ENCODE assay signal across 27 cellular contexts in the genomic region with DNA sequence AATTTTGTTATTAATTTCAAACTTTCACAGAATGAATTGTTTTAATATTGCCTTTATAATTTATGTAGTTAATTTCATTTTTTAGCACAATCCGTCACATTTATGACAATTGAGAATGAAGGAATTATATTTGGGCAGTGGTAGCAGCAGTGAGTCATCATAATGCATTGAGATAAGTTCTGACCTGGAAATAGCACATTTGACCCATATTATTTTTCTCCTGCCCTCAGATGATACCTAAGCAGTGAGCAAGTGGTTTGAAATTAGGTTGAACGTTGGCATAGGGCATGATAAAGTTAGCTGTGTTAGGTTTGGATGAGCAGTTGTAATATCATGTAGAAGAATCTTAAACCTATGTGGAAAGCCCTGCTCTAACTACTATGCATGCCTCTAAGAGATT.
A peak's percentile ranks its signal among the peaks of the same experiment; 100 is the strongest.
DNase-seq lines count a peak whose midpoint lies in the region; ATAC-seq, FAIRE-seq and TF ChIP-seq lines count a peak whose summit lies in the region.
"Had no signal": no experiment of that assay in that cellular context is flagged by ENCODE, and none has a peak within 500 bp of the region (broad histone marks: within the 10 kb centered on the region; RNA-seq: fewer than 3 reads in every experiment).

No MANE protein-coding gene starts in this region.

- no TSS peak for BruUV-seq in endothelial cell of umbilical vein (replicated peaks; lab: Mats Ljungman, UMichigan)

- no peak for TF ChIP-seq EP300 in SK-N-SH (IDR thresholded peaks at IDR 0.05; ENCODE audit: borderline replicate concordance in 1 of 2, low read depth in 1 of 2, low read length in 1 of 2)
- TF ChIP-seq EP300 in neural cell (conservative IDR thresholded peaks at IDR 0.05; ENCODE audit: poor library complexity, severe bottlenecking): no peak

- H4K20me1 ChIP-seq in SK-N-SH (ENCODE audit: insufficient read depth) (no peaks in the 10 kb centered on the region), endothelial cell of umbilical vein (replicated peaks; ENCODE audit: control insufficient read depth, extremely low read depth, insufficient read depth, low read length) (no peaks in the 10 kb centered on the region), neural cell (ENCODE audit: insufficient read depth) (no peaks in the 10 kb centered on the region), GM23248 (ENCODE audit: insufficient read depth) (no peaks in the 10 kb centered on the region)
- H4K20me1 ChIP-seq: BLaER1 treated with 17β-estradiol and CSF1 and Interleukin-3, amounts not matched to agents 10 nM and 100 nM had no signal

- H3K4me3 ChIP-seq in SK-N-SH (ENCODE audit: low read depth in 2 of 2, low read length in 1 of 2) (no peak overlapping the region), endothelial cell of umbilical vein (replicated peaks in 1 of 3; ENCODE audit: insufficient read depth in 1 of 3, low read depth in 1 of 3, low read length in 3 of 3) (no peak overlapping the region), neural cell (ENCODE audit: low read length) (no peak overlapping the region), GM23248 (no peak overlapping the region)
- H3K4me3 ChIP-seq: A549; BLaER1 treated with 17β-estradiol and CSF1 and Interleukin-3, amounts not matched to agents 10 nM and 100 nM; HAP-1 had no signal

- intact Hi-C loops in endothelial cell of umbilical vein (cut with micrococcal nuclease): no loop called here

- H3K27me3 ChIP-seq in SK-N-SH (ENCODE audit: insufficient read depth) (no peaks in the 10 kb centered on the region), endothelial cell of umbilical vein (ENCODE audit: control insufficient read depth in 2 of 2, insufficient read depth in 2 of 2, low read length in 2 of 2) (no peaks in the 10 kb centered on the region), neural cell (ENCODE audit: insufficient read depth, low read depth, low read length) (no peaks in the 10 kb centered on the region), GM23248 (replicated peaks; ENCODE audit: insufficient read depth) (no peaks in the 10 kb centered on the region)
- H3K27me3 ChIP-seq: BE2C; BLaER1 treated with 17β-estradiol and CSF1 and Interleukin-3, amounts not matched to agents 10 nM and 100 nM had no signal

- H3K27ac ChIP-seq in SK-N-SH (ENCODE audit: low read depth in 2 of 2, low read length in 1 of 2) (no peak overlapping the region), endothelial cell of umbilical vein (ENCODE audit: insufficient read depth, low read depth, low read length) (peak overlapping the region; percentile 30), neural cell (ENCODE audit: low read length) (peak overlapping the region; percentile 11), GM23248 (no peak overlapping the region)
- H3K27ac ChIP-seq: 22Rv1; A549; BLaER1 treated with 17β-estradiol and CSF1 and Interleukin-3, amounts not matched to agents 10 nM and 100 nM had no signal

- H3F3A ChIP-seq in SK-N-SH (replicated peaks; ENCODE audit: insufficient read depth) (no peaks in the 10 kb centered on the region), neural cell (ENCODE audit: insufficient read depth, low read length, poor library complexity, severe bottlenecking) (no peaks in the 10 kb centered on the region), GM23248 (ENCODE audit: insufficient read depth) (no peaks in the 10 kb centered on the region)

- no peaks in the 10 kb centered on the region for H3K9me1 ChIP-seq in endothelial cell of umbilical vein (replicated peaks; ENCODE audit: control insufficient read depth, extremely low read depth, insufficient read depth, low read length)

- H3K36me3 ChIP-seq in SK-N-SH (replicated peaks in 1 of 2; ENCODE audit: control insufficient read depth in 1 of 2, insufficient read depth in 2 of 2, low read length in 1 of 2) (no peaks in the 10 kb centered on the region), endothelial cell of umbilical vein (ENCODE audit: control insufficient read depth in 2 of 2, extremely low read depth in 1 of 2, insufficient read depth in 2 of 2, low read length in 2 of 2) (no peaks in the 10 kb centered on the region), neural cell (ENCODE audit: insufficient read depth, low read length) (no peaks in the 10 kb centered on the region), GM23248 (ENCODE audit: low read depth) (no peaks in the 10 kb centered on the region)
- H3K36me3 ChIP-seq: BE2C; BLaER1 treated with 17β-estradiol and CSF1 and Interleukin-3, amounts not matched to agents 10 nM and 100 nM; HAP-1 had no signal

- TF ChIP-seq POLR2A in endothelial cell of umbilical vein (IDR thresholded peaks at IDR 0.05; ENCODE audit: low read depth, low read length): peak; percentile 38

- H3K4me1 ChIP-seq in SK-N-SH (ENCODE audit: control insufficient read depth in 1 of 2, insufficient read depth in 2 of 2, low read depth in 1 of 2, low read length in 1 of 2) (0 out of 4 replicates have a peak, but pooled peaks cover 0 to 4% of the 10 kb centered on the region in 2 experiments), endothelial cell of umbilical vein (ENCODE audit: control insufficient read depth, extremely low read depth, insufficient read depth, low read length) (peaks cover 22% of the 10 kb centered on the region), GM23248 (ENCODE audit: insufficient read depth) (no peaks in the 10 kb centered on the region)
- H3K4me1 ChIP-seq: A549; BE2C; BLaER1 treated with 17β-estradiol and CSF1 and Interleukin-3, amounts not matched to agents 10 nM and 100 nM; HAP-1 had no signal

- 49% methylated on average over 2 of the region's 2 CpGs for whole genome bisulfite sequencing in SK-N-SH (ENCODE audit: low lambda C conversion rate)
- 26 to 32% methylated on average over 2 of the region's 2 CpGs for WGBS in GM23248 (ENCODE audit: low coverage in 1 of 2, low lambda C conversion rate in 2 of 2, missing lambda C conversion rate in 2 of 2), 2 experiments

- no peaks in the 10 kb centered on the region for H3K79me2 ChIP-seq in SK-N-SH (ENCODE audit: insufficient read depth)
- H3K79me2 ChIP-seq in endothelial cell of umbilical vein (ENCODE audit: control insufficient read depth, insufficient read depth, low read length): no peaks in the 10 kb centered on the region
- no peaks in the 10 kb centered on the region for H3K79me2 ChIP-seq in neural cell (replicated peaks; ENCODE audit: insufficient read depth, low read length)
- H3K79me2 ChIP-seq in GM23248 (ENCODE audit: insufficient read depth): no peaks in the 10 kb centered on the region

- ATAC-seq in SK-N-SH treated with all-trans-retinoic acid at 6 μM for 48 hours: no peak
- ATAC-seq: A549 had no signal

- TF ChIP-seq RAD21 in SK-N-SH (IDR thresholded peaks at IDR 0.05; ENCODE audit: low read length): no peak
- no peak for TF ChIP-seq RAD21 in neural cell (conservative IDR thresholded peaks at IDR 0.05)

- peak; percentile 96 for FAIRE-seq in endothelial cell of umbilical vein (lab: Jason Lieb, UNC)
- FAIRE-seq: A549, D721Med, GM12891, GM18507, H54 had no signal

- DNase-seq in SK-N-SH (no peak), NCI-H226 (peak; percentile 76), endothelial cell of umbilical vein (ENCODE audit: low read depth, low spot score) (peak; percentile 82), GM23248 (no peak), mesenteric fat pad (ENCODE audit: low spot score) (no peak), DMS153 (lab: John Stamatoyannopoulos, UW) (no peak)
- DNase-seq: ACHN; AML-193; BE2C; CD4-positive, alpha-beta T cell; CD8-positive, alpha-beta memory T cell; DMS 273 treated with DMSO at 0.1 percent for 48 hours; DMS53; DMS79 treated with DMSO at 0.1 percent for 48 hours; GF-D8; GOT3; HFFc6 had no signal

- TF ChIP-seq CTCF in SK-N-SH (IDR thresholded peaks at IDR 0.05) (no peak), endothelial cell of umbilical vein (IDR thresholded peaks at IDR 0.05; ENCODE audit: extremely low read depth in 1 of 2, insufficient read depth in 1 of 2, low read depth in 1 of 2, low read length in 2 of 2) (no peak), neural cell (IDR thresholded peaks at IDR 0.05; ENCODE audit: poor library complexity, severe bottlenecking) (no peak)

- CTCF ChIA-PET in SK-N-SH (lab: Yijun Ruan, JAX): no interaction called here
- CTCF ChIA-PET in endothelial cell of umbilical vein (lab: Charles Lee): no interaction called here

- H3K9me3 ChIP-seq in SK-N-SH: no peaks in the 10 kb centered on the region
- no peaks in the 10 kb centered on the region for H3K9me3 ChIP-seq in endothelial cell of umbilical vein (replicated peaks; ENCODE audit: control insufficient read depth, insufficient read depth, low read length)
- no peaks in the 10 kb centered on the region for H3K9me3 ChIP-seq in neural cell (ENCODE audit: low read length)
- no peaks in the 10 kb centered on the region for H3K9me3 ChIP-seq in GM23248 (ENCODE audit: low read depth)
- H3K9me3 ChIP-seq: A549; BE2C; BLaER1 treated with 17β-estradiol and CSF1 and Interleukin-3, amounts not matched to agents 10 nM and 100 nM; HAP-1 had no signal

- H2AFZ ChIP-seq in SK-N-SH (ENCODE audit: low read depth): no peak overlapping the region
- no peak overlapping the region for H2AFZ ChIP-seq in endothelial cell of umbilical vein (ENCODE audit: low read depth, low read length)
- H2AFZ ChIP-seq in neural cell (ENCODE audit: low read depth, low read length): no peak overlapping the region
- no peak overlapping the region for H2AFZ ChIP-seq in GM23248

- POLR2A ChIA-PET in SK-N-SH (lab: Yijun Ruan, JAX): no interaction called here
- POLR2A ChIA-PET in endothelial cell of umbilical vein (lab: Charles Lee): interaction anchor here (0.6 kb wide), 1 partner anchor 964 kb away, joined by 3 read pairs; no protein-coding TSS in a partner anchor

- dilution Hi-C loops in endothelial cell of umbilical vein (cut with MboI; ENCODE audit: extremely low pct_ligation_motif_present, low sequenced_read_pairs): no loop called here

- no peaks in the 10 kb centered on the region for H3K9me2 ChIP-seq in SK-N-SH
- H3K9me2 ChIP-seq in neural cell (ENCODE audit: insufficient read depth, low read length): no peaks in the 10 kb centered on the region
- H3K9me2 ChIP-seq in GM23248 (ENCODE audit: insufficient read depth): no peaks in the 10 kb centered on the region

- in situ Hi-C loops in GM23248 (cut with MboI): loop anchor here (10.0 to 25.0 kb wide), 3 partner anchors 995 to 1647 kb away; no protein-coding TSS in a partner anchor

- H3K4me2 ChIP-seq in SK-N-SH (no peak overlapping the region), endothelial cell of umbilical vein (ENCODE audit: insufficient read depth, low read length) (peak overlapping the region; percentile 58), neural cell (ENCODE audit: low read length) (no peak overlapping the region), GM23248 (ENCODE audit: unreplicated experiment) (no peak overlapping the region)
- H3K4me2 ChIP-seq: A549; BLaER1 treated with 17β-estradiol and CSF1 and Interleukin-3, amounts not matched to agents 10 nM and 100 nM had no signal

- no peak overlapping the region for H3K9ac ChIP-seq in SK-N-SH
- peak overlapping the region; percentile 45 for H3K9ac ChIP-seq in endothelial cell of umbilical vein (replicated peaks; ENCODE audit: extremely low read depth, insufficient read depth, low read length)
- H3K9ac ChIP-seq in neural cell (ENCODE audit: low read length): no peak overlapping the region
- H3K9ac ChIP-seq in GM23248: no peak overlapping the region
- H3K9ac ChIP-seq: BLaER1 treated with 17β-estradiol and CSF1 and Interleukin-3, amounts not matched to agents 10 nM and 100 nM had no signal

Comparison
In these comparisons a context has a peak if more than half of its experiments do, and no peak if none do; other contexts are left out.
1. DNase-seq: peak in NCI-H226 (single experiment) and endothelial cell of umbilical vein (single experiment); none in SK-N-SH (single experiment), GM23248 (single experiment), mesenteric fat pad (single experiment) and DMS153 (single experiment).
2. H3K27ac ChIP-seq: peak in endothelial cell of umbilical vein (single experiment) and neural cell (single experiment); none in SK-N-SH (0 of 2) and GM23248 (single experiment).